ENCODE assay signal across 22 cellular contexts in genomic region chr11:132475046-132475445, GRCh38.
DNase-seq lines count a peak whose midpoint lies in the region; ATAC-seq and TF ChIP-seq lines count a peak whose summit lies in the region.
"Had no signal": no experiment of that assay in that cellular context is flagged by ENCODE, and none has a peak within 500 bp of the region (broad histone marks: within the 10 kb centered on the region; RNA-seq: fewer than 3 reads in every experiment).

No MANE protein-coding gene starts in this region.

- H3K9me3 Mint-ChIP-seq in HFFc6 (no peaks in the 10 kb centered on the region), brain (peaks cover under 1 to 11% (median 6%) of the 10 kb centered on the region in 5 experiments), nephron (peaks cover 8% of the 10 kb centered on the region)
- no peaks in the 10 kb centered on the region for H3K9me3 Mint-ChIP-seq in activated CD8-positive, alpha-beta memory T cell treated with anti-CD3 and anti-CD28 coated beads, Interleukin-2, amount 10 ng/mL, durations not matched to agents 7 days and 5 days (ENCODE audit: low read depth)

- H3K36me3 Mint-ChIP-seq in HFFc6 (ENCODE audit: low read depth) = no peaks in the 10 kb centered on the region; the same call in 1 of the 2 replicates
- H3K36me3 Mint-ChIP-seq in brain = peaks cover 5% of the 10 kb centered on the region
- peaks cover 6% of the 10 kb centered on the region for H3K36me3 Mint-ChIP-seq in nephron (ENCODE audit: low read depth)
- H3K36me3 Mint-ChIP-seq in activated CD8-positive, alpha-beta memory T cell treated with anti-CD3 and anti-CD28 coated beads, Interleukin-2, amount 10 ng/mL, durations not matched to agents 7 days and 5 days = no peaks in the 10 kb centered on the region

- no peak for TF ChIP-seq CTCF in HFFc6 (IDR thresholded peaks at IDR 0.05)
- no peak for TF ChIP-seq CTCF in brain (conservative IDR thresholded peaks at IDR 0.05)
- no peak for TF ChIP-seq CTCF in nephron (IDR thresholded peaks at IDR 0.05; ENCODE audit: unreplicated experiment in 3 of 3)

- ATAC-seq in activated CD8-positive, alpha-beta memory T cell treated with anti-CD3 and anti-CD28 coated beads, Interleukin-2, amount 10 ng/mL, durations not matched to agents 7 days and 5 days = no peak
- ATAC-seq: A549, Panc1 had no signal

- H3K27me3 Mint-ChIP-seq in HFFc6 (ENCODE audit: insufficient read depth) (peaks cover 5% of the 10 kb centered on the region), brain (peaks cover 3% of the 10 kb centered on the region), nephron (ENCODE audit: low read depth) (no peaks in the 10 kb centered on the region)
- no peaks in the 10 kb centered on the region for H3K27me3 Mint-ChIP-seq in activated CD8-positive, alpha-beta memory T cell treated with anti-CD3 and anti-CD28 coated beads, Interleukin-2, amount 10 ng/mL, durations not matched to agents 7 days and 5 days

- CTCF ChIA-PET in activated CD8-positive, alpha-beta memory T cell treated with anti-CD3 and anti-CD28 coated beads, Interleukin-2, amount 10 ng/mL, durations not matched to agents 7 days and 5 days (lab: Charles Lee) = no interaction called here

- no peak overlapping the region; the same call in 1 of the 2 replicates for H3K27ac Mint-ChIP-seq in HFFc6
- H3K27ac Mint-ChIP-seq in brain = peak overlapping the region in 3 of 5 experiments; percentile 15 to 60 (median 59)
- H3K27ac Mint-ChIP-seq in nephron = peak overlapping the region in 2 of 3 experiments; percentile 34 to 70
- no peak overlapping the region for H3K27ac Mint-ChIP-seq in activated CD8-positive, alpha-beta memory T cell treated with anti-CD3 and anti-CD28 coated beads, Interleukin-2, amount 10 ng/mL, durations not matched to agents 7 days and 5 days
- H3K27ac Mint-ChIP-seq: CD4-positive, alpha-beta T cell had no signal

- peaks cover 9% of the 10 kb centered on the region for H3K4me1 Mint-ChIP-seq in HFFc6 (ENCODE audit: low read depth)
- H3K4me1 Mint-ChIP-seq in brain = peaks cover 33% of the 10 kb centered on the region
- H3K4me1 Mint-ChIP-seq in nephron = peaks cover 22% of the 10 kb centered on the region
- H3K4me1 Mint-ChIP-seq in activated CD8-positive, alpha-beta memory T cell treated with anti-CD3 and anti-CD28 coated beads, Interleukin-2, amount 10 ng/mL, durations not matched to agents 7 days and 5 days = no peaks in the 10 kb centered on the region

- H3K4me3 Mint-ChIP-seq in HFFc6 (no peak overlapping the region), brain (no peak overlapping the region), nephron (no peak overlapping the region)
- H3K4me3 Mint-ChIP-seq in activated CD8-positive, alpha-beta memory T cell treated with anti-CD3 and anti-CD28 coated beads, Interleukin-2, amount 10 ng/mL, durations not matched to agents 7 days and 5 days = no peak overlapping the region
- H3K4me3 Mint-ChIP-seq: CD4-positive, alpha-beta T cell had no signal

- DNase-seq in EL (peak; percentile 47), HFFc6 (peak; percentile 14), 8988T (no peak), ureter (ENCODE audit: low spot score) (no peak)
- no peak for DNase-seq in stimulated activated CD8-positive, alpha-beta memory T cell treated with anti-CD3 and anti-CD28 coated beads, Interleukin-4, amount 100 ng/mL, for 48 hours
- no peak for DNase-seq in activated CD8-positive, alpha-beta memory T cell treated with anti-CD3 and anti-CD28 coated beads, Interleukin-2, amount 10 ng/mL, durations not matched to agents 7 days and 5 days
- DNase-seq: AML-193; CD4-positive, alpha-beta T cell; GDM1; NCI-H1092 treated with DMSO at 0.1 percent for 48 hours; NCI-H1436; NCI-H187; NCI-H2081 treated with DMSO at 0.1 percent for 48 hours; NCI-H2171; NCI-H345; NCI-H524 treated with DMSO at 0.1 percent for 48 hours; NCI-H774; SHP77 treated with DMSO at 0.1 percent for 48 hours had no signal

Comparison
In these comparisons a context has a peak if more than half of its experiments do, and no peak if none do; other contexts are left out.
1. DNase-seq: peak in EL (single experiment) and HFFc6 (single experiment); none in stimulated activated CD8-positive, alpha-beta memory T cell treated with anti-CD3 and anti-CD28 coated beads, Interleukin-4, amount 100 ng/mL, for 48 hours (single experiment), activated CD8-positive, alpha-beta memory T cell treated with anti-CD3 and anti-CD28 coated beads, Interleukin-2, amount 10 ng/mL, durations not matched to agents 7 days and 5 days (single experiment), 8988T (single experiment) and ureter (single experiment).
2. H3K27ac Mint-ChIP-seq: peak in brain (3 of 5) and nephron (2 of 3); none in HFFc6 (single experiment) and activated CD8-positive, alpha-beta memory T cell treated with anti-CD3 and anti-CD28 coated beads, Interleukin-2, amount 10 ng/mL, durations not matched to agents 7 days and 5 days (single experiment).